ENCODE assay signal across 30 cellular contexts in the genomic region with DNA sequence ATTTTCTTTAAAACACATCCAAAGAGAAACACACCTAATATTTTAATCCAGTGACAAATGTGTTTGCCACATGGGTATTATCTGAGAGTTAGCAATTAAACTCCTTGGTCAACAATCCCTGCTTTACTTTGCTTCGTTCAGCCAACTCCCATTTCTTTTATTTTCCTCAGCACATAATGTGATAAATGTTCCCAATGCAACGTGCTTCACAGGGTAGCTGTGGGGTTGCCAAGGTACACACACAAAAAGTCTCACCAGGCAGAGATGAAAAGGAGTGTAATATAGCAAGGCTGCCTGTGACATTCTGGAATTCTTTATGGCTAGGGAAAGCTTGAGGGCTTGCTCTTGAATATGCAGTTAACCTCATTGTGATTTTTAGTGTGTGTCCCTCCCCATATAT.
DNase-seq lines count a peak whose midpoint lies in the region; ATAC-seq, FAIRE-seq and TF ChIP-seq lines count a peak whose summit lies in the region.
"Had no signal": no experiment of that assay in that cellular context is flagged by ENCODE, and none has a peak within 500 bp of the region (broad histone marks: within the 10 kb centered on the region; RNA-seq: fewer than 3 reads in every experiment).

No MANE protein-coding gene starts in this region.

- H3K79me1 ChIP-seq in IMR-90 (ENCODE audit: low read depth in 1 of 2, low read length in 2 of 2) (no peaks in the 10 kb centered on the region), mesenchymal stem cell (replicated peaks; ENCODE audit: low read length, poor library complexity, severe bottlenecking) (no peaks in the 10 kb centered on the region)

- H2BK20ac ChIP-seq in IMR-90 (ENCODE audit: low read depth, low read length): no peak overlapping the region

- H3K4me1 Mint-ChIP-seq in CD4-positive, alpha-beta memory T cell: no peaks in the 10 kb centered on the region
- H3K4me1 Mint-ChIP-seq: CD8-positive, alpha-beta memory T cell; nephron progenitor cell; stimulated activated memory B cell treated with anti-CD40 and anti-IgM and Interleukin-4, amounts not matched to agents 10 μg/mL and 1 μg/mL and 100 μg/mL, for 72 hours had no signal

- H2BK120ac ChIP-seq in IMR-90 (ENCODE audit: low read depth, low read length): no peak overlapping the region
- H2BK120ac ChIP-seq in mesenchymal stem cell (ENCODE audit: low read depth, low read length): no peak overlapping the region

- POLR2A ChIA-PET in IMR-90 (lab: Charles Lee; ENCODE audit: unreplicated experiment): no interaction called here
- POLR2A ChIA-PET in CD4-positive, alpha-beta memory T cell (lab: Charles Lee; ENCODE audit: partially characterized antibody): no interaction called here

- no peak overlapping the region for H3K4me3 Mint-ChIP-seq in CD4-positive, alpha-beta memory T cell
- H3K4me3 Mint-ChIP-seq: CD8-positive, alpha-beta memory T cell; effector memory CD8-positive, alpha-beta T cell; nephron progenitor cell; stimulated activated memory B cell treated with anti-CD40 and anti-IgM and Interleukin-4, amounts not matched to agents 10 μg/mL and 1 μg/mL and 100 μg/mL, for 72 hours had no signal

- BruUV-seq in IMR-90 (replicated peaks; lab: Mats Ljungman, UMichigan): no TSS peak

- H3K9ac ChIP-seq in IMR-90 (ENCODE audit: low read depth, low read length) (no peak overlapping the region), mesenchymal stem cell (ENCODE audit: low read length) (no peak overlapping the region)

- H2BK15ac ChIP-seq in IMR-90 (ENCODE audit: low read depth, low read length) (0 out of 3 replicates have a peak overlapping the region, but pooled peaks have one; percentile 21), mesenchymal stem cell (ENCODE audit: low read depth, poor library complexity, severe bottlenecking) (no peak overlapping the region)

- H2AK5ac ChIP-seq in IMR-90 (ENCODE audit: low read depth, low read length) (no peak overlapping the region), mesenchymal stem cell (ENCODE audit: low read length, severe bottlenecking) (no peak overlapping the region)

- no peak overlapping the region for H3K27ac Mint-ChIP-seq in CD4-positive, alpha-beta memory T cell
- H3K27ac Mint-ChIP-seq: activated naive CD4-positive, alpha-beta T cell treated with anti-CD3 and anti-CD28 coated beads, Interleukin-2, amount 50 U/mL, for 72 hours; CD8-positive, alpha-beta memory T cell; effector memory CD8-positive, alpha-beta T cell; nephron progenitor cell; stimulated activated memory B cell treated with anti-CD40 and anti-IgM and Interleukin-4, amounts not matched to agents 10 μg/mL and 1 μg/mL and 100 μg/mL, for 72 hours had no signal

- H3K4me1 ChIP-seq in IMR-90 (ENCODE audit: control insufficient read depth, insufficient read depth, low read length) (no peaks in the 10 kb centered on the region), body of pancreas (peaks cover 3% of the 10 kb centered on the region), pancreas (no peaks in the 10 kb centered on the region), mesenchymal stem cell (ENCODE audit: control insufficient read depth, insufficient read depth, low read depth, low read length) (no peaks in the 10 kb centered on the region)
- H3K4me1 ChIP-seq in CD4-positive, alpha-beta memory T cell (ENCODE audit: insufficient read depth, low read length): no peaks in the 10 kb centered on the region
- H3K4me1 ChIP-seq: BE2C, HAP-1, heart right ventricle, upper lobe of left lung had no signal

- peaks cover 0 to 3% (median 0%) of the 10 kb centered on the region in 8 donors for H3K9me3 Mint-ChIP-seq in CD4-positive, alpha-beta memory T cell
- H3K9me3 Mint-ChIP-seq: effector memory CD8-positive, alpha-beta T cell; nephron progenitor cell; stimulated activated memory B cell treated with anti-CD40 and anti-IgM and Interleukin-4, amounts not matched to agents 10 μg/mL and 1 μg/mL and 100 μg/mL, for 72 hours had no signal

- TF ChIP-seq POLR2A in IMR-90 (IDR thresholded peaks at IDR 0.05; ENCODE audit: low read depth, low read length) (no peak), body of pancreas (IDR thresholded peaks at IDR 0.05) (no peak)

- TF ChIP-seq RAD21 in IMR-90 (IDR thresholded peaks at IDR 0.05; ENCODE audit: low read length): no peak

- H3K9me3 ChIP-seq in IMR-90 (ENCODE audit: control insufficient read depth, insufficient read depth, low read length) (no peaks in the 10 kb centered on the region), body of pancreas (no peaks in the 10 kb centered on the region), pancreas (no peaks in the 10 kb centered on the region), mesenchymal stem cell (ENCODE audit: control insufficient read depth, low read length) (no peaks in the 10 kb centered on the region)
- no peaks in the 10 kb centered on the region for H3K9me3 ChIP-seq in CD4-positive, alpha-beta memory T cell (ENCODE audit: control insufficient read depth in 1 of 2, low read length in 2 of 2)
- H3K9me3 ChIP-seq: BE2C, HAP-1, heart right ventricle, upper lobe of left lung had no signal

- H3K14ac ChIP-seq in IMR-90 (replicated peaks; ENCODE audit: low read depth, low read length): no peak overlapping the region
- H3K14ac ChIP-seq in mesenchymal stem cell (ENCODE audit: low read length in 2 of 2): no peak overlapping the region

- in situ Hi-C loops in IMR-90 (cut with MboI; ENCODE audit: low sequenced_read_pairs): no loop called here

- H3K4me2 ChIP-seq in IMR-90 (ENCODE audit: low read depth, low read length) (no peak overlapping the region), mesenchymal stem cell (ENCODE audit: low read length, poor library complexity, severe bottlenecking) (no peak overlapping the region)

- H4K5ac ChIP-seq in IMR-90 (ENCODE audit: low read depth, low read length): no peak overlapping the region

- H3K27me3 Mint-ChIP-seq in CD4-positive, alpha-beta memory T cell: no peaks in the 10 kb centered on the region
- H3K27me3 Mint-ChIP-seq: effector memory CD8-positive, alpha-beta T cell; stimulated activated memory B cell treated with anti-CD40 and anti-IgM and Interleukin-4, amounts not matched to agents 10 μg/mL and 1 μg/mL and 100 μg/mL, for 72 hours had no signal

- no peak overlapping the region for H3K27ac ChIP-seq in IMR-90 (ENCODE audit: insufficient read depth, low read length)
- H3K27ac ChIP-seq in body of pancreas: no peak overlapping the region
- H3K27ac ChIP-seq in pancreas: no peak overlapping the region
- no peak overlapping the region for H3K27ac ChIP-seq in mesenchymal stem cell (ENCODE audit: low read length, poor library complexity, severe bottlenecking)
- no peak overlapping the region for H3K27ac ChIP-seq in CD4-positive, alpha-beta memory T cell (ENCODE audit: low read depth, low read length)
- H3K27ac ChIP-seq: heart right ventricle, RWPE1, upper lobe of left lung had no signal

- no peaks in the 10 kb centered on the region for H3K27me3 ChIP-seq in IMR-90 (ENCODE audit: control insufficient read depth, insufficient read depth, low read length)
- no peaks in the 10 kb centered on the region for H3K27me3 ChIP-seq in body of pancreas
- H3K27me3 ChIP-seq in pancreas: no peaks in the 10 kb centered on the region
- no peaks in the 10 kb centered on the region for H3K27me3 ChIP-seq in mesenchymal stem cell (ENCODE audit: control insufficient read depth in 1 of 2, insufficient read depth in 1 of 2, low read length in 2 of 2)
- no peaks in the 10 kb centered on the region for H3K27me3 ChIP-seq in CD4-positive, alpha-beta memory T cell (ENCODE audit: insufficient read depth, low read length)
- H3K27me3 ChIP-seq: BE2C, heart right ventricle, upper lobe of left lung had no signal

- H3K36me3 ChIP-seq in IMR-90 (ENCODE audit: control insufficient read depth, insufficient read depth, low read length) (no peaks in the 10 kb centered on the region), body of pancreas (replicated peaks in 1 of 2; ENCODE audit: insufficient read depth in 1 of 2, low read depth in 2 of 2) (no peaks in the 10 kb centered on the region), pancreas (no peaks in the 10 kb centered on the region), mesenchymal stem cell (ENCODE audit: control insufficient read depth in 1 of 2, insufficient read depth in 2 of 2, low read depth in 1 of 2, low read length in 2 of 2) (no peaks in the 10 kb centered on the region)
- no peaks in the 10 kb centered on the region for H3K36me3 ChIP-seq in CD4-positive, alpha-beta memory T cell (ENCODE audit: insufficient read depth, low read length)
- H3K36me3 ChIP-seq: BE2C, HAP-1, heart right ventricle, upper lobe of left lung had no signal

- FAIRE-seq in pancreas (lab: Jason Lieb, UNC): no peak

- H2BK5ac ChIP-seq in IMR-90 (ENCODE audit: low read depth, low read length, poor library complexity, severe bottlenecking) (no peak overlapping the region), mesenchymal stem cell (ENCODE audit: low read depth, low read length, poor library complexity, severe bottlenecking) (no peak overlapping the region)

- WGBS in IMR-90 (ENCODE audit: extremely low coverage in 2 of 2, insufficient read length in 1 of 2), 2 experiments: no CpG with 5 or more reads among the region's 2 CpGs
- 14 to 16% methylated on average over 2 of the region's 2 CpGs for WGBS in body of pancreas, 2 donors
- WGBS in pancreas, 2 donors: 7 to 8% methylated on average over 2 of the region's 2 CpGs
- WGBS in mesenchymal stem cell: 81% methylated on average over 2 of the region's 2 CpGs

- H3K18ac ChIP-seq in IMR-90 (ENCODE audit: low read depth, low read length) (no peak overlapping the region), mesenchymal stem cell (ENCODE audit: low read depth in 1 of 2, low read length in 2 of 2) (no peak overlapping the region)

- H2AFZ ChIP-seq in IMR-90 (replicated peaks; ENCODE audit: low read length, poor library complexity) (no peak overlapping the region), mesenchymal stem cell (ENCODE audit: low read depth, low read length) (no peak overlapping the region)

- intact Hi-C loops in IMR-90 (cut with micrococcal nuclease) (no loop called here), body of pancreas (cut with DNase I) (no loop called here), pancreas (cut with DNase I) (no loop called here)
- intact Hi-C loops in CD4-positive, alpha-beta memory T cell (cut with micrococcal nuclease): no loop called here

- H3K23ac ChIP-seq in IMR-90 (ENCODE audit: low read depth, low read length) (no peak overlapping the region), mesenchymal stem cell (ENCODE audit: low read length in 2 of 2) (no peak overlapping the region)

- H4K8ac ChIP-seq in IMR-90 (ENCODE audit: low read depth in 2 of 2, low read length in 2 of 2): no peak overlapping the region
- no peak overlapping the region for H4K8ac ChIP-seq in mesenchymal stem cell (ENCODE audit: low read length)

- no peaks in the 10 kb centered on the region for H3K9me1 ChIP-seq in IMR-90 (ENCODE audit: insufficient read depth, low read length)

- H4K91ac ChIP-seq in IMR-90 (ENCODE audit: insufficient read depth, low read depth, low read length): no peak overlapping the region
- no peak overlapping the region for H4K91ac ChIP-seq in mesenchymal stem cell (ENCODE audit: low read length)

- no peak for TF ChIP-seq CTCF in IMR-90 (conservative IDR thresholded peaks at IDR 0.05; ENCODE audit: low read depth, low read length)
- TF ChIP-seq CTCF in body of pancreas (IDR thresholded peaks at IDR 0.05): no peak
- no peak for TF ChIP-seq CTCF in pancreas (IDR thresholded peaks at IDR 0.05)

- CTCF ChIA-PET in IMR-90 (lab: Yijun Ruan, JAX): interaction anchor here (1.8 kb wide), 1 partner anchor 10 kb away, joined by 5 read pairs; no protein-coding TSS in a partner anchor
- CTCF ChIA-PET in CD4-positive, alpha-beta memory T cell (lab: Charles Lee; ENCODE audit: partially characterized antibody): no interaction called here

- H2BK12ac ChIP-seq in mesenchymal stem cell (ENCODE audit: low read length in 2 of 2): no peak overlapping the region

- H3K4ac ChIP-seq in IMR-90 (ENCODE audit: low read depth, low read length) (no peak overlapping the region), mesenchymal stem cell (ENCODE audit: low read depth in 1 of 2, low read length in 2 of 2) (no peak overlapping the region)

- no peak overlapping the region for H3K56ac ChIP-seq in IMR-90 (ENCODE audit: extremely low read depth, insufficient read depth, low read length)

- no peak overlapping the region for H2AK9ac ChIP-seq in IMR-90 (replicated peaks; ENCODE audit: low read depth, low read length, poor library complexity)

- DNase-seq in IMR-90 (no peak), NCI-H69 (lab: John Stamatoyannopoulos, UW) (peak; percentile 97), body of pancreas (peak in 3 of 4 donors; percentile 44 to 50 (median 46)), pancreas (peak in 1 of 6 donors; percentile 5), NK-92 (lab: John Stamatoyannopoulos, UW; ENCODE audit: unreplicated experiment) (no peak), globus pallidus (ENCODE audit: low spot score) (no peak), mesenchymal stem cell (no peak)
- DNase-seq in CD4-positive, alpha-beta memory T cell: no peak
- DNase-seq: activated CD4-positive, alpha-beta T cell treated with anti-CD3 and anti-CD28 coated beads for 48 hours; activated CD8-positive, alpha-beta memory T cell treated with anti-CD3 and anti-CD28 coated beads for 24 hours; amygdala; BE2C; CD8-positive, alpha-beta memory T cell; DMS 273 treated with DMSO at 0.1 percent for 48 hours; effector memory CD8-positive, alpha-beta T cell; erythroblast; foreskin fibroblast; heart right ventricle; kidney glomerular epithelial cell; MV-4-11; NCI-H187 treated with DMSO at 0.1 percent for 48 hours; NCI-H226; nephron progenitor cell; OCI-M1; upper lobe of left lung had no signal

- no peaks in the 10 kb centered on the region for H3K36me3 Mint-ChIP-seq in CD4-positive, alpha-beta memory T cell
- H3K36me3 Mint-ChIP-seq: activated naive CD4-positive, alpha-beta T cell treated with anti-CD3 and anti-CD28 coated beads, Interleukin-2, amount 50 U/mL, for 72 hours; CD8-positive, alpha-beta memory T cell; stimulated activated memory B cell treated with anti-CD40 and anti-IgM and Interleukin-4, amounts not matched to agents 10 μg/mL and 1 μg/mL and 100 μg/mL, for 72 hours had no signal

- dilution Hi-C loops in IMR-90 (cut with HindIII; ENCODE audit: low sequenced_read_pairs, unreplicated experiment): no loop called here

- ATAC-seq in IMR-90 (ENCODE audit: low read depth) (no peak), body of pancreas (peak; percentile 42), pancreas (peak; percentile 72 to 95 (median 88))
- ATAC-seq: activated naive CD4-positive, alpha-beta T cell treated with anti-CD3 and anti-CD28 coated beads, Interleukin-2, amount 50 U/mL, for 72 hours; effector memory CD8-positive, alpha-beta T cell; heart right ventricle; stimulated activated memory B cell treated with anti-CD40 and anti-IgM and Interleukin-4, amounts not matched to agents 10 μg/mL and 1 μg/mL and 100 μg/mL, for 72 hours had no signal

- no peaks in the 10 kb centered on the region for H4K20me1 ChIP-seq in IMR-90 (ENCODE audit: insufficient read depth, low read length)

- H3K4me3 ChIP-seq in IMR-90 (ENCODE audit: insufficient read depth, low read depth, low read length): no peak overlapping the region
- no peak overlapping the region for H3K4me3 ChIP-seq in body of pancreas
- H3K4me3 ChIP-seq in pancreas: no peak overlapping the region
- no peak overlapping the region for H3K4me3 ChIP-seq in mesenchymal stem cell (ENCODE audit: insufficient read depth in 1 of 2, low read depth in 1 of 2, low read length in 2 of 2)
- H3K4me3 ChIP-seq in CD4-positive, alpha-beta memory T cell (ENCODE audit: low read length in 2 of 2): no peak overlapping the region
- H3K4me3 ChIP-seq: HAP-1, heart right ventricle, lung, upper lobe of left lung had no signal

Comparison
In these comparisons a context has a peak if more than half of its experiments do, and no peak if none do; other contexts are left out.
1. DNase-seq: peak in NCI-H69 (single experiment) and body of pancreas (3 of 4); none in IMR-90 (single experiment), NK-92 (single experiment), globus pallidus (single experiment), mesenchymal stem cell (single experiment) and CD4-positive, alpha-beta memory T cell (0 of 5).